18 cellular contexts compared by ENCODE assay signal in genomic region chr3:132196113-132196512, GRCh38.
DNase-seq lines count a peak whose midpoint lies in the region; TF ChIP-seq lines count a peak whose summit lies in the region.
"Had no signal": no experiment of that assay in that cellular context is flagged by ENCODE, and none has a peak within 500 bp of the region (broad histone marks: within the 10 kb centered on the region; RNA-seq: fewer than 3 reads in every experiment).

No MANE protein-coding gene starts in this region.

- no peak for TF ChIP-seq POLR2A in adrenal gland (IDR thresholded peaks at IDR 0.05)
- TF ChIP-seq POLR2A in thyroid gland (IDR thresholded peaks at IDR 0.05): no peak

- intact Hi-C loops in adrenal gland (cut with DNase I): no loop called here
- intact Hi-C loops in thyroid gland (cut with DNase I): no loop called here

- DNase-seq in GM03348 (ENCODE audit: low spot score) (peak; percentile 33), adrenal gland (peak; percentile 16 to 80 (median 51)), fibroblast of mammary gland (ENCODE audit: low read depth) (peak; percentile 50), thyroid gland (peak; percentile 8 to 32), middle frontal gyrus (ENCODE audit: extremely low spot score, low spot score) (no peak), NCI-H1436 (lab: John Stamatoyannopoulos, UW) (no peak)
- DNase-seq in activated naive CD4-positive, alpha-beta T cell (lab: John Stamatoyannopoulos, UW): no peak
- DNase-seq: ACHN, EL, MG63, NCI-H1092 treated with DMSO at 0.1 percent for 48 hours, NCI-H1694 treated with DMSO at 0.1 percent for 48 hours, NCI-H82, Peyer's patch, SHP77 had no signal

- peaks cover 4 to 7% of the 10 kb centered on the region in 2 donors for H3K4me1 ChIP-seq in adrenal gland (replicated peaks in 1 of 2)
- peaks cover 11 to 28% of the 10 kb centered on the region in 2 donors for H3K4me1 ChIP-seq in thyroid gland
- H3K4me1 ChIP-seq: BLaER1 treated with 17β-estradiol and CSF1 and Interleukin-3, amounts not matched to agents 10 nM and 100 nM; Peyer's patch had no signal

- TF ChIP-seq CTCF in adrenal gland (IDR thresholded peaks at IDR 0.05): no peak
- no peak for TF ChIP-seq CTCF in fibroblast of mammary gland (conservative IDR thresholded peaks at IDR 0.05; ENCODE audit: control insufficient read depth, insufficient read depth, low read depth, low read length)
- TF ChIP-seq CTCF in thyroid gland (IDR thresholded peaks at IDR 0.05): no peak

- H3K36me3 ChIP-seq in adrenal gland (replicated peaks in 1 of 2): no peaks in the 10 kb centered on the region
- no peaks in the 10 kb centered on the region for H3K36me3 ChIP-seq in thyroid gland
- H3K36me3 ChIP-seq: BLaER1 treated with 17β-estradiol and CSF1 and Interleukin-3, amounts not matched to agents 10 nM and 100 nM; MG63; Peyer's patch had no signal

- no peak overlapping the region for H3K27ac ChIP-seq in adrenal gland
- H3K27ac ChIP-seq in thyroid gland: no peak overlapping the region
- H3K27ac ChIP-seq: BLaER1 treated with 17β-estradiol and CSF1 and Interleukin-3, amounts not matched to agents 10 nM and 100 nM; KMS-11; Peyer's patch had no signal

- H3K9me3 ChIP-seq in adrenal gland (replicated peaks in 1 of 3): no peaks in the 10 kb centered on the region
- H3K9me3 ChIP-seq in thyroid gland: no peaks in the 10 kb centered on the region
- H3K9me3 ChIP-seq: BLaER1 treated with 17β-estradiol and CSF1 and Interleukin-3, amounts not matched to agents 10 nM and 100 nM; MG63; Peyer's patch had no signal

- 30 to 63% (median 43%) methylated on average over 1 of the region's 1 CpG for WGBS in adrenal gland, 4 donors
- 27 to 50% methylated on average over 1 of the region's 1 CpG for WGBS in thyroid gland, 2 donors

- H3K4me3 ChIP-seq in adrenal gland (no peak overlapping the region), fibroblast of mammary gland (ENCODE audit: control insufficient read depth, low read depth, low read length) (no peak overlapping the region), thyroid gland (replicated peaks in 1 of 3) (no peak overlapping the region)
- H3K4me3 ChIP-seq: BLaER1 treated with 17β-estradiol and CSF1 and Interleukin-3, amounts not matched to agents 10 nM and 100 nM; GM12878; MG63; Peyer's patch had no signal

- H3K27me3 ChIP-seq in adrenal gland: no peaks in the 10 kb centered on the region
- no peaks in the 10 kb centered on the region for H3K27me3 ChIP-seq in thyroid gland
- H3K27me3 ChIP-seq: BLaER1 treated with 17β-estradiol and CSF1 and Interleukin-3, amounts not matched to agents 10 nM and 100 nM; MG63; Peyer's patch had no signal

Comparison
In these comparisons a context has a peak if more than half of its experiments do, and no peak if none do; other contexts are left out.
1. DNase-seq: peak in GM03348 (single experiment), adrenal gland (7 of 7), fibroblast of mammary gland (single experiment) and thyroid gland (2 of 2); none in middle frontal gyrus (single experiment), activated naive CD4-positive, alpha-beta T cell (0 of 4) and NCI-H1436 (single experiment).